In genomic region chr7:29005829-29006228, GRCh38 we compare ENCODE assay signal across 21 cellular contexts. TPM values are rescaled to one million over a fixed set of nuclear protein-coding genes. Genes with fewer than 3 reads are reported as not detected.
A peak's percentile ranks its signal among the peaks of the same experiment; 100 is the strongest.
DNase-seq lines count a peak whose midpoint lies in the region; ATAC-seq and TF ChIP-seq lines count a peak whose summit lies in the region.
"Had no signal": no experiment of that assay in that cellular context is flagged by ENCODE, and none has a peak within 500 bp of the region (broad histone marks: within the 10 kb centered on the region; RNA-seq: fewer than 3 reads in every experiment).

No MANE protein-coding gene starts in this region.

- H3K36me3 ChIP-seq in RWPE2 (ENCODE audit: low read depth) (no peaks in the 10 kb centered on the region), fibroblast of lung (ENCODE audit: control insufficient read depth, insufficient read depth, low read length) (no peaks in the 10 kb centered on the region), prostate gland (no peaks in the 10 kb centered on the region)
- H3K36me3 ChIP-seq: neural progenitor cell had no signal

- no peaks in the 10 kb centered on the region for H3K79me2 ChIP-seq in fibroblast of lung (ENCODE audit: control insufficient read depth, insufficient read depth, low read length)

- H3K4me1 Mint-ChIP-seq in nephron = peaks cover 27% of the 10 kb centered on the region
- H3K4me1 Mint-ChIP-seq: activated CD8-positive, alpha-beta memory T cell treated with anti-CD3 and anti-CD28 coated beads, Interleukin-2, amount 10 ng/mL, durations not matched to agents 7 days and 5 days had no signal

- no peak overlapping the region for H3K4me2 ChIP-seq in fibroblast of lung (ENCODE audit: extremely low read depth, insufficient read depth, low read length)
- H3K4me2 ChIP-seq: GM23338, neural progenitor cell had no signal

- WGBS in prostate gland = 28% methylated on average over 3 of the region's 3 CpGs

- H3K9ac ChIP-seq in fibroblast of lung (ENCODE audit: insufficient read depth, low read length) = no peak overlapping the region
- H3K9ac ChIP-seq: neural progenitor cell had no signal

- no peaks in the 10 kb centered on the region for H4K20me1 ChIP-seq in fibroblast of lung (ENCODE audit: control insufficient read depth, extremely low read depth, insufficient read depth, low read length)

- H3K4me3 Mint-ChIP-seq in nephron = no peak overlapping the region
- H3K4me3 Mint-ChIP-seq: activated CD8-positive, alpha-beta memory T cell treated with anti-CD3 and anti-CD28 coated beads, Interleukin-2, amount 10 ng/mL, durations not matched to agents 7 days and 5 days; GM23338; neural progenitor cell; T-helper 2 cell treated with Interferon-gamma antibody and Interleukin-4, amounts not matched to agents 5 μg/mL and 100 μg/mL, for 36 hours had no signal

- H3K4me1 ChIP-seq in RWPE2 (ENCODE audit: insufficient read depth, poor library complexity, severe bottlenecking) (no peaks in the 10 kb centered on the region), fibroblast of lung (ENCODE audit: control insufficient read depth, extremely low read depth, insufficient read depth, low read length) (no peaks in the 10 kb centered on the region), prostate gland (replicated peaks) (no peaks in the 10 kb centered on the region)

- no peak overlapping the region for H3K4me3 ChIP-seq in RWPE2 (ENCODE audit: severe bottlenecking)
- H3K4me3 ChIP-seq in fibroblast of lung (replicated peaks in 1 of 4; ENCODE audit: control extremely low read depth in 1 of 4, insufficient read depth in 1 of 4, low read depth in 3 of 4, low read length in 4 of 4) = no peak overlapping the region
- H3K4me3 ChIP-seq in prostate gland = no peak overlapping the region
- H3K4me3 ChIP-seq: GM23338, neural progenitor cell had no signal

- H2AFZ ChIP-seq in fibroblast of lung (ENCODE audit: low read length) = no peak overlapping the region
- H2AFZ ChIP-seq: GM23338, neural progenitor cell had no signal

- H3K27me3 Mint-ChIP-seq in nephron (ENCODE audit: low read depth) = no peaks in the 10 kb centered on the region

- peaks cover 25% of the 10 kb centered on the region for H3K36me3 Mint-ChIP-seq in nephron (ENCODE audit: low read depth)
- H3K36me3 Mint-ChIP-seq: activated CD8-positive, alpha-beta memory T cell treated with anti-CD3 and anti-CD28 coated beads, Interleukin-2, amount 10 ng/mL, durations not matched to agents 7 days and 5 days had no signal

- peak; percentile 22 for DNase-seq in HCEC 1CT
- DNase-seq in RWPE2 (ENCODE audit: low spot score) = no peak
- peak; percentile 46 to 73 for DNase-seq in fibroblast of lung (ENCODE audit: low read depth in 2 of 2)
- DNase-seq in activated CD4-positive, CD25-positive, alpha-beta regulatory T cell treated with anti-CD3 and anti-CD28 coated beads, Interleukin-2, amount 50 U/mL, for 72 hours = no peak
- no peak for DNase-seq in NCI-H82 (lab: John Stamatoyannopoulos, UW)
- no peak for DNase-seq in prostate gland (ENCODE audit: low spot score)
- DNase-seq: activated CD8-positive, alpha-beta memory T cell treated with anti-CD3 and anti-CD28 coated beads, Interleukin-2, amount 10 ng/mL, durations not matched to agents 7 days and 5 days; activated gamma-delta T cell; amygdala; head of caudate nucleus; KG1; NCI-H1417; Right ventricle myocardium superior; stimulated activated naive CD4-positive, alpha-beta T cell had no signal

- peak overlapping the region; percentile 79 to 91 (median 89) for H3K27ac Mint-ChIP-seq in nephron
- H3K27ac Mint-ChIP-seq: activated CD8-positive, alpha-beta memory T cell treated with anti-CD3 and anti-CD28 coated beads, Interleukin-2, amount 10 ng/mL, durations not matched to agents 7 days and 5 days; GM23338; neural progenitor cell; T-helper 2 cell treated with Interferon-gamma antibody and Interleukin-4, amounts not matched to agents 5 μg/mL and 100 μg/mL, for 36 hours had no signal

- TF ChIP-seq POLR2A in prostate gland (IDR thresholded peaks at IDR 0.05) = no peak

- TF ChIP-seq CTCF in RWPE2 (IDR thresholded peaks at IDR 0.05; ENCODE audit: poor library complexity, severe bottlenecking) (no peak), fibroblast of lung (conservative IDR thresholded peaks at IDR 0.05 in 1 of 2, IDR thresholded peaks at IDR 0.05 in 1 of 2; ENCODE audit: low read depth in 1 of 2, low read length in 2 of 2) (no peak), nephron (IDR thresholded peaks at IDR 0.05; ENCODE audit: unreplicated experiment in 3 of 3) (no peak), prostate gland (IDR thresholded peaks at IDR 0.05) (no peak)

- H3K27me3 ChIP-seq in RWPE2 (ENCODE audit: insufficient read depth, poor library complexity, severe bottlenecking) = no peaks in the 10 kb centered on the region
- H3K27me3 ChIP-seq in fibroblast of lung (ENCODE audit: control insufficient read depth, insufficient read depth, low read length) = peaks cover 4% of the 10 kb centered on the region
- no peaks in the 10 kb centered on the region for H3K27me3 ChIP-seq in prostate gland (replicated peaks; ENCODE audit: insufficient read depth)
- H3K27me3 ChIP-seq: neural progenitor cell had no signal

- ATAC-seq in RWPE2 (ENCODE audit: low read depth) (peak; percentile 78), GM19035 (IDR thresholded peaks at IDR 0.05; ENCODE audit: unreplicated experiment) (no peak)
- ATAC-seq: activated CD4-positive, CD25-positive, alpha-beta regulatory T cell treated with anti-CD3 and anti-CD28 coated beads, Interleukin-2, amount 50 U/mL, for 24 hours; activated CD8-positive, alpha-beta memory T cell treated with anti-CD3 and anti-CD28 coated beads, Interleukin-2, amount 10 ng/mL, durations not matched to agents 7 days and 5 days; GM23338 had no signal

- peaks cover 8% of the 10 kb centered on the region for H3K9me3 Mint-ChIP-seq in nephron
- H3K9me3 Mint-ChIP-seq: T-helper 2 cell treated with Interferon-gamma antibody and Interleukin-4, amounts not matched to agents 5 μg/mL and 100 μg/mL, for 36 hours had no signal

- intact Hi-C loops in prostate gland (cut with DNase I) = no loop called here

- H3K27ac ChIP-seq in RWPE2 (ENCODE audit: poor library complexity, severe bottlenecking) = no peak overlapping the region
- H3K27ac ChIP-seq in fibroblast of lung (ENCODE audit: insufficient read depth, low read length) = no peak overlapping the region
- no peak overlapping the region for H3K27ac ChIP-seq in prostate gland
- H3K27ac ChIP-seq: neural progenitor cell had no signal

- H3K9me3 ChIP-seq in RWPE2 (ENCODE audit: severe bottlenecking) = no peaks in the 10 kb centered on the region
- H3K9me3 ChIP-seq in fibroblast of lung (ENCODE audit: control insufficient read depth, insufficient read depth, low read depth, low read length) = no peaks in the 10 kb centered on the region
- H3K9me3 ChIP-seq in prostate gland = no peaks in the 10 kb centered on the region

RNA-seq across cellular contexts. Expression of gene TRIL, which starts 47.7 kb away (rescaled TPM):
- total RNA-seq in fibroblast of lung = 0.17 and 0.77 TPM in 2 replicates
- polyA plus RNA-seq in fibroblast of lung = 0.10 and 0.14 TPM in 2 replicates
- 0.15 and 0.23 TPM in 2 replicates for polyA plus RNA-seq in fibroblast of lung (2012)
- 0.07 TPM in 1 of 2 replicates, not detected in the other for polyA minus RNA-seq in fibroblast of lung (ENCODE audit: low replicate concordance)
- 1 to 10 TPM; 3.3 to 3.5 TPM for total RNA-seq in prostate gland
- polyA plus RNA-seq: BJ had no signal

Comparison
In these comparisons a context has a peak if more than half of its experiments do, and no peak if none do; other contexts are left out.
1. DNase-seq: peak in HCEC 1CT (single experiment) and fibroblast of lung (2 of 2); none in RWPE2 (single experiment), activated CD4-positive, CD25-positive, alpha-beta regulatory T cell treated with anti-CD3 and anti-CD28 coated beads, Interleukin-2, amount 50 U/mL, for 72 hours (single experiment), NCI-H82 (single experiment) and prostate gland (single experiment).